ENCODE assay signal across 21 cellular contexts in the genomic region with DNA sequence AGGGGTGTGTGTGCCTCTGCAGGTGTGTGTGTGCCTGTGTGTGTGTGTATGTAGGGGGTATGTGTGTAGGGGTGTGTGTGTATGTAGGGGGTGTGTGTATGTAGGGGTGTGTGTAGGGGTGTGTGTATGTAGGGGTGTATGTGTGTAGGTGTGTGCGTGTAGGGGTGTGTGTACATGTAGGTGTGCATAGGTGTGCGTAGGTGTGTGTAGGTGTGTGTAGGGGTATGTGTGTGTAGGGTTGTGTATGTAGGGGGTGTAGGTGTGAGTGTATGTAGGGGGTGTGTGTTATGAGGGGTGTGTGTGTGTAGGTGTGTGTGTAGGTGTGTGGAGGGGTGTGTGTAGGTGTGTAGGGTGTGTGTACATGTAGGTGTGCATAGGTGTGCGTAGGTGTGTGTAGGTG.
"Had no signal": no experiment of that assay in that cellular context is flagged by ENCODE, and none has a peak within 500 bp of the region (broad histone marks: within the 10 kb centered on the region; RNA-seq: fewer than 3 reads in every experiment).

No MANE protein-coding gene starts in this region.

- H3K36me3 ChIP-seq: heart left ventricle, neutrophil, ovary, right atrium auricular region, sigmoid colon, upper lobe of left lung had no signal

- H3K9me3 Mint-ChIP-seq: nephron; stimulated activated naive B cell treated with anti-CD40 and anti-IgM and Interleukin-4, amounts not matched to agents 10 μg/mL and 1 μg/mL and 100 μg/mL, for 72 hours had no signal

- DNase-seq: effector memory CD4-positive, alpha-beta T cell; heart left ventricle; hippocampal formation; left colon; left ventricle myocardium superior; mesenchymal stem cell; midbrain; ovary; sigmoid colon; stimulated activated CD4-positive, alpha-beta T cell treated with anti-CD3 and anti-CD28 coated beads, Interleukin-2, amount 100 ng/mL, for 24 hours; stimulated activated CD4-positive, alpha-beta T cell treated with anti-CD3 and anti-CD28 coated beads, Interleukin-4, amount 100 ng/mL, for 4 hours; stimulated activated naive B cell treated with anti-CD40 and anti-IgM and Interleukin-4, amounts not matched to agents 10 μg/mL and 1 μg/mL and 100 μg/mL, for 72 hours had no signal

- H3K4me1 ChIP-seq: heart left ventricle, right atrium auricular region, sigmoid colon, upper lobe of left lung had no signal

- FAIRE-seq: endometrium, frontal cortex had no signal

- H3K27ac ChIP-seq: heart left ventricle, neutrophil, ovary, right atrium auricular region, sigmoid colon, skin epidermis, upper lobe of left lung had no signal

- H3K4me3 Mint-ChIP-seq: nephron had no signal

- H3K9me3 ChIP-seq: heart left ventricle, neutrophil, ovary, right atrium auricular region, sigmoid colon, upper lobe of left lung had no signal

- H3K27ac Mint-ChIP-seq: nephron; stimulated activated naive B cell treated with anti-CD40 and anti-IgM and Interleukin-4, amounts not matched to agents 10 μg/mL and 1 μg/mL and 100 μg/mL, for 72 hours had no signal

- H3K27me3 ChIP-seq: heart left ventricle, neutrophil, ovary, right atrium auricular region, upper lobe of left lung had no signal

- H3K4me3 ChIP-seq: heart left ventricle, lung, ovary, right atrium auricular region, sigmoid colon, skin epidermis, upper lobe of left lung had no signal

- ATAC-seq: esophagus mucosa; left colon; left ventricle myocardium superior; stimulated activated naive B cell treated with anti-CD40 and anti-IgM and Interleukin-4, amounts not matched to agents 10 μg/mL and 1 μg/mL and 100 μg/mL, for 72 hours had no signal

- H3K4me1 Mint-ChIP-seq: stimulated activated naive B cell treated with anti-CD40 and anti-IgM and Interleukin-4, amounts not matched to agents 10 μg/mL and 1 μg/mL and 100 μg/mL, for 72 hours had no signal

- H3K36me3 Mint-ChIP-seq: stimulated activated naive B cell treated with anti-CD40 and anti-IgM and Interleukin-4, amounts not matched to agents 10 μg/mL and 1 μg/mL and 100 μg/mL, for 72 hours had no signal
